In genomic region chr11:65719887-65720236, GRCh38 we compare ENCODE assay signal across 8 cellular contexts. TPM values are rescaled to one million over a fixed set of nuclear protein-coding genes. Genes with fewer than 3 reads are reported as not detected.
DNase-seq lines count a peak whose midpoint lies in the region; ATAC-seq and TF ChIP-seq lines count a peak whose summit lies in the region.

No MANE protein-coding gene starts in this region.

- peak overlapping the region; percentile 48 to 94; a peak in 3 of 4 replicates for H3K27ac ChIP-seq in SK-N-SH (ENCODE audit: low read depth in 2 of 2, low read length in 1 of 2)
- H3K27ac ChIP-seq in effector memory CD4-positive, alpha-beta T cell (ENCODE audit: insufficient read depth, low read length, poor library complexity, severe bottlenecking), result peak overlapping the region; percentile 70
- H3K27ac ChIP-seq in vagina, result peak overlapping the region; percentile 93

- no peak overlapping the region for H2AFZ ChIP-seq in SK-N-SH (ENCODE audit: low read depth)

- peaks cover 17% of the 10 kb centered on the region; the same call in 1 of the 2 replicates for H4K20me1 ChIP-seq in SK-N-SH (ENCODE audit: insufficient read depth)

- no peak for TF ChIP-seq EP300 in SK-N-SH (IDR thresholded peaks at IDR 0.05; ENCODE audit: borderline replicate concordance in 1 of 2, low read depth in 1 of 2, low read length in 1 of 2)

- TF ChIP-seq CTCF in SK-N-SH (IDR thresholded peaks at IDR 0.05), result peak; percentile 7; the same call in 1 of the 2 replicates
- TF ChIP-seq CTCF in mucosa of descending colon (IDR thresholded peaks at IDR 0.05), result no peak
- TF ChIP-seq CTCF in vagina (IDR thresholded peaks at IDR 0.05), result no peak

- H3K27me3 ChIP-seq in SK-N-SH (ENCODE audit: insufficient read depth), result no peaks in the 10 kb centered on the region
- no peaks in the 10 kb centered on the region for H3K27me3 ChIP-seq in effector memory CD4-positive, alpha-beta T cell (replicated peaks; ENCODE audit: control insufficient read depth, insufficient read depth, low read length, poor library complexity, severe bottlenecking)
- H3K27me3 ChIP-seq in vagina, result no peaks in the 10 kb centered on the region

- POLR2A ChIA-PET in SK-N-SH (lab: Yijun Ruan, JAX), result interaction anchor here (0.7 to 2.4 kb wide), 11 partner anchors 8 to 281 kb away, joined by 3 to 26 read pairs (median 5); partner anchors contain the start of genes CFL1, KAT5, MUS81 and SIPA1

- H3K4me1 ChIP-seq in SK-N-SH (ENCODE audit: control insufficient read depth in 1 of 2, insufficient read depth in 2 of 2, low read depth in 1 of 2, low read length in 1 of 2) (peaks cover 7 to 19% of the 10 kb centered on the region in 2 experiments; a peak in 1 of 4 replicates), mucosa of descending colon (ENCODE audit: low read depth) (peaks cover 15% of the 10 kb centered on the region), vagina (peaks cover 25% of the 10 kb centered on the region)
- H3K4me1 ChIP-seq in effector memory CD4-positive, alpha-beta T cell (ENCODE audit: control insufficient read depth, insufficient read depth, low read length, poor library complexity, severe bottlenecking), result peaks cover 15% of the 10 kb centered on the region

- H3K4me3 ChIP-seq in SK-N-SH (ENCODE audit: low read depth in 2 of 2, low read length in 1 of 2) (peak overlapping the region; percentile 76 to 85), mucosa of descending colon (peak overlapping the region; percentile 65), vagina (peak overlapping the region; percentile 63 to 68)
- peak overlapping the region; percentile 78 for H3K4me3 ChIP-seq in effector memory CD4-positive, alpha-beta T cell (ENCODE audit: insufficient read depth, low read depth, low read length, poor library complexity, severe bottlenecking)

- H3K4me2 ChIP-seq in SK-N-SH, result peak overlapping the region; percentile 96

- no peak for TF ChIP-seq POLR2A in vagina (IDR thresholded peaks at IDR 0.05)

- DNase-seq in DMS53 (lab: John Stamatoyannopoulos, UW) (peak; percentile 67), DMS53 treated with DMSO at 0.1 percent for 48 hours (lab: John Stamatoyannopoulos, UW; ENCODE audit: unreplicated experiment) (no peak), SK-N-SH (no peak), mucosa of descending colon (peak in 1 of 3 donors; percentile 65), vagina (ENCODE audit: extremely low spot score in 2 of 2) (no peak), LoVo (ENCODE audit: low spot score) (no peak)
- no peak for DNase-seq in effector memory CD4-positive, alpha-beta T cell

- ATAC-seq in HG03097 (IDR thresholded peaks at IDR 0.05; ENCODE audit: low FRiP score, unreplicated experiment), result peak; percentile 15
- peak; percentile 43 for ATAC-seq in mucosa of descending colon

- peaks cover 28% of the 10 kb centered on the region for H3K79me2 ChIP-seq in SK-N-SH (ENCODE audit: insufficient read depth)

- CTCF ChIA-PET in SK-N-SH (lab: Yijun Ruan, JAX), result interaction anchor here (0.7 to 4.0 kb wide), 11 partner anchors 8 to 326 kb away, joined by 3 to 34 read pairs (median 8); partner anchors contain the start of genes AP5B1, FIBP, KAT5 and MUS81

- WGBS in SK-N-SH (ENCODE audit: low lambda C conversion rate), result 2% methylated on average over 9 of the region's 16 CpGs

- H3K9me3 ChIP-seq in SK-N-SH (no peaks in the 10 kb centered on the region), mucosa of descending colon (no peaks in the 10 kb centered on the region), vagina (no peaks in the 10 kb centered on the region)
- no peaks in the 10 kb centered on the region for H3K9me3 ChIP-seq in effector memory CD4-positive, alpha-beta T cell (ENCODE audit: control insufficient read depth, low read length)

- H3K36me3 ChIP-seq in SK-N-SH (replicated peaks in 1 of 2; ENCODE audit: control insufficient read depth in 1 of 2, insufficient read depth in 2 of 2, low read length in 1 of 2) (peaks cover 22 to 35% of the 10 kb centered on the region in 2 experiments), mucosa of descending colon (ENCODE audit: low read depth) (peaks cover 2% of the 10 kb centered on the region), vagina (peaks cover 0 to 42% of the 10 kb centered on the region in 2 donors)
- H3K36me3 ChIP-seq in effector memory CD4-positive, alpha-beta T cell (ENCODE audit: control insufficient read depth, insufficient read depth, low read length), result peaks cover 33% of the 10 kb centered on the region

- H3K9ac ChIP-seq in SK-N-SH, result peak overlapping the region; percentile 80

- no peaks in the 10 kb centered on the region for H3K9me2 ChIP-seq in SK-N-SH

- H3F3A ChIP-seq in SK-N-SH (replicated peaks; ENCODE audit: insufficient read depth), result peaks cover 6% of the 10 kb centered on the region

- no peak for TF ChIP-seq RAD21 in SK-N-SH (IDR thresholded peaks at IDR 0.05; ENCODE audit: low read length)

- intact Hi-C loops in mucosa of descending colon (cut with DNase I, micrococcal nuclease) (no loop called here), vagina (cut with DNase I) (no loop called here)

TF ChIP-seq in SK-N-SH, 30 proteins besides CTCF, POLR2A, EP300 and RAD21:
- no peak for TF ChIP-seq NFIC (IDR thresholded peaks at IDR 0.05; ENCODE audit: borderline replicate concordance)
- no peak for TF ChIP-seq IRF3 (IDR thresholded peaks at IDR 0.05; ENCODE audit: low read depth, low read length)
- no peak for TF ChIP-seq NRF1 (IDR thresholded peaks at IDR 0.05; ENCODE audit: low read depth, low read length)
- no peak for TF ChIP-seq MEF2A (IDR thresholded peaks at IDR 0.05; ENCODE audit: borderline replicate concordance, low read depth)

RNA-seq across cellular contexts. Expression of gene RNASEH2C, which starts 0.7 kb away (rescaled TPM):
- polyA plus RNA-seq in SK-N-SH (2012; rRNA removed), result 43.9 and 50.9 TPM in 2 replicates
- 22.5 and 37.5 TPM in 2 replicates for polyA plus RNA-seq in SK-N-SH (2012; cell fraction: cytosol; rRNA removed)
- polyA plus RNA-seq in SK-N-SH (2012; cell fraction: nucleus; rRNA removed), result 169 and 187 TPM in 2 replicates
- total RNA-seq in mucosa of descending colon (10 to 100 TPM; 25.9 to 61.9 (median 28.8) TPM), vagina (66.8 TPM)

RNA-seq across cellular contexts. Expression of gene KAT5, which starts 7.8 kb away (rescaled TPM):
- 44.5 and 51.9 TPM in 2 replicates for polyA plus RNA-seq in SK-N-SH (2012; rRNA removed)
- polyA plus RNA-seq in SK-N-SH (2012; cell fraction: cytosol; rRNA removed), result 22.3 and 30.2 TPM in 2 replicates
- polyA plus RNA-seq in SK-N-SH (2012; cell fraction: nucleus; rRNA removed), result 94.6 and 147 TPM in 2 replicates
- total RNA-seq in mucosa of descending colon (10 to 100 TPM; 70.9 to 92.0 (median 90.5) TPM), vagina (58.9 TPM)

RNA-seq across cellular contexts. Expression of gene RELA, which starts 57.1 kb away (rescaled TPM):
- 28.1 and 49.5 TPM in 2 replicates for polyA plus RNA-seq in SK-N-SH (2012; rRNA removed)
- 26.3 and 37.8 TPM in 2 replicates for polyA plus RNA-seq in SK-N-SH (2012; cell fraction: cytosol; rRNA removed)
- 129 and 139 TPM in 2 replicates for polyA plus RNA-seq in SK-N-SH (2012; cell fraction: nucleus; rRNA removed)
- total RNA-seq in mucosa of descending colon (10 to 100 TPM; 69.1 to 89.6 (median 71.0) TPM), vagina (59.2 TPM)
